Comparison of ENCODE assay signal across 9 cellular contexts in the genomic region with DNA sequence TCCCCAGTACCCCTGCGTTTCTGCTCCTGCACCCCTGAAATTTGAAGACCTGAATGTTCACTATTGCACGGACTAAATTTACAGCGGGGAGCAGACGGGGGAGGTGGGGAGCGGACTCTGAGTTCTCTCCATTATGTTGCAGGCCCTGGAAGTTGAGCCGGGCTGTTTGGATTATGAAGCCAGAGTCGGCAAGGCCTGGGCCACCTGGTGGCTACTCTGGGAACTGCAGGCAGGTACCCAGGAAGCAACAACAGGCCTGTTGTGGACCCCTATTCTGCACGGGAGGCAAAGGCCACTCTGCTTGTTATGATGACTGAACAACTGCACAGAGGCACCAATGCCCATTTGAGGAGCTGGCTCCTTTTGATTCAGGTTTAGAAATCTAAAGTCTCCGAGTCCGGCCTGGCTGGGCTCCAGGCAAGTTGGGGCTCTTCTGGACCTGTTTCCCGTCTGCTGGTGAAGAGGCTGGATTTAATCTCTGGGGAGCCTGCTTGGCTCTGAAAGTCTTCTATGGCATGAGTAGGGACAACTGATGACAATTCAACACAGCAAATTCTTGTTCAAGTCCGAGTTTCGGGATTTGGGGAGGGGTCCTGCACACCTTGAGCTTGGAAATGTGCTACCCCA. TPM values are rescaled to one million over a fixed set of nuclear protein-coding genes. Genes with fewer than 3 reads are reported as not detected.
DNase-seq lines count a peak whose midpoint lies in the region; ATAC-seq, FAIRE-seq and TF ChIP-seq lines count a peak whose summit lies in the region.
"Had no signal": no experiment of that assay in that cellular context is flagged by ENCODE, and none has a peak within 500 bp of the region (broad histone marks: within the 10 kb centered on the region; RNA-seq: fewer than 3 reads in every experiment).

No MANE protein-coding gene starts in this region.

- no peaks in the 10 kb centered on the region for H3K36me3 ChIP-seq in lower lobe of right lung

- peak; percentile 22 for DNase-seq in A172 (ENCODE audit: low spot score)
- peak; percentile 61 for DNase-seq in GM12865 (ENCODE audit: low read depth)
- peak; percentile 13 for DNase-seq in NCI-H128 (lab: John Stamatoyannopoulos, UW; ENCODE audit: unreplicated experiment)
- peak; percentile 46 to 61 for DNase-seq in activated CD4-positive, alpha-beta T cell treated with anti-CD3 and anti-CD28 coated beads, Interleukin-2, amount 50 U/mL, for 24 hours (ENCODE audit: low read depth in 1 of 2, low spot score in 1 of 2)
- DNase-seq in dermis blood vessel endothelial cell, result peak; percentile 67
- peak; percentile 81 for DNase-seq in lower lobe of right lung
- DNase-seq in stimulated activated CD8-positive, alpha-beta memory T cell treated with anti-CD3 and anti-CD28 coated beads, Interleukin-12 subunit alpha, Interleukin-12 subunit beta, amount 100 ng/mL, for 1 hour (ENCODE audit: low read depth), result peak; percentile 53
- DNase-seq in RCC 7860 (ENCODE audit: low spot score), result no peak

- H3K27me3 ChIP-seq in lower lobe of right lung (ENCODE audit: low read depth), result peaks cover 15% of the 10 kb centered on the region

- intact Hi-C loops in lower lobe of right lung (cut with DNase I), result no loop called here

- no peaks in the 10 kb centered on the region for H3K4me1 ChIP-seq in lower lobe of right lung

- TF ChIP-seq CTCF in GM12865 (IDR thresholded peaks at IDR 0.05; ENCODE audit: insufficient read depth, low read depth, low read length, missing control alignments) (peak; percentile 98), lower lobe of right lung (IDR thresholded peaks at IDR 0.05) (peak; percentile 97)

- peak; percentile 68 to 71 for ATAC-seq in lower lobe of right lung

- no peak overlapping the region for H3K27ac ChIP-seq in lower lobe of right lung

- FAIRE-seq in RCC 7860 (lab: Jason Lieb, UNC), result no peak

- H3K9me3 ChIP-seq in lower lobe of right lung, result no peaks in the 10 kb centered on the region

- no peak overlapping the region for H3K4me3 ChIP-seq in GM12865 (ENCODE audit: low read depth, low read length)
- H3K4me3 ChIP-seq in lower lobe of right lung, result no peak overlapping the region

RNA-seq across cellular contexts. Expression of a gene that starts 34.1 kb away (rescaled TPM):
- total RNA-seq in A172 (2014; rRNA removed; shearing (Covaris generic)), result not detected in 2 replicates
- total RNA-seq in dermis blood vessel endothelial cell, result not detected in 2 replicates
- total RNA-seq in lower lobe of right lung, result 6.4 TPM
- total RNA-seq: urinary bladder had no signal
